Comparison of ENCODE assay signal across 15 cellular contexts in genomic region chr5:38369692-38370091, GRCh38.
"Had no signal": no experiment of that assay in that cellular context is flagged by ENCODE, and none has a peak within 500 bp of the region (broad histone marks: within the 10 kb centered on the region; RNA-seq: fewer than 3 reads in every experiment).

No MANE protein-coding gene starts in this region.

- H3K36me3 Mint-ChIP-seq: activated CD4-positive, alpha-beta memory T cell treated with anti-CD3 and anti-CD28 coated beads for 36 hours; activated naive CD8-positive, alpha-beta T cell; brain; mesothelial cell of epicardium had no signal

- H3K9me3 Mint-ChIP-seq: activated CD4-positive, alpha-beta memory T cell treated with anti-CD3 and anti-CD28 coated beads for 36 hours; mesothelial cell of epicardium had no signal

- ATAC-seq: gastroesophageal sphincter had no signal

- H3K4me3 Mint-ChIP-seq: activated CD4-positive, alpha-beta memory T cell treated with anti-CD3 and anti-CD28 coated beads for 36 hours; activated naive CD8-positive, alpha-beta T cell; brain; mesothelial cell of epicardium had no signal

- H3K27ac Mint-ChIP-seq: activated CD4-positive, alpha-beta memory T cell treated with anti-CD3 and anti-CD28 coated beads for 36 hours; activated naive CD8-positive, alpha-beta T cell; brain had no signal

- DNase-seq: activated CD4-positive, alpha-beta memory T cell treated with anti-CD3 and anti-CD28 coated beads for 36 hours; activated CD4-positive, alpha-beta T cell treated with anti-CD3 and anti-CD28 coated beads for 1 hour; activated gamma-delta T cell; activated T-cell treated with anti-CD3 and anti-CD28 coated beads, Interleukin-2, amount 50 U/mL, for 48 hours; amygdala; cerebellar nuclear complex; dermis blood vessel endothelial cell; esophagus squamous epithelium; kidney; pancreas; stomach had no signal
